Comparison of ENCODE assay signal across 23 cellular contexts in the genomic region with DNA sequence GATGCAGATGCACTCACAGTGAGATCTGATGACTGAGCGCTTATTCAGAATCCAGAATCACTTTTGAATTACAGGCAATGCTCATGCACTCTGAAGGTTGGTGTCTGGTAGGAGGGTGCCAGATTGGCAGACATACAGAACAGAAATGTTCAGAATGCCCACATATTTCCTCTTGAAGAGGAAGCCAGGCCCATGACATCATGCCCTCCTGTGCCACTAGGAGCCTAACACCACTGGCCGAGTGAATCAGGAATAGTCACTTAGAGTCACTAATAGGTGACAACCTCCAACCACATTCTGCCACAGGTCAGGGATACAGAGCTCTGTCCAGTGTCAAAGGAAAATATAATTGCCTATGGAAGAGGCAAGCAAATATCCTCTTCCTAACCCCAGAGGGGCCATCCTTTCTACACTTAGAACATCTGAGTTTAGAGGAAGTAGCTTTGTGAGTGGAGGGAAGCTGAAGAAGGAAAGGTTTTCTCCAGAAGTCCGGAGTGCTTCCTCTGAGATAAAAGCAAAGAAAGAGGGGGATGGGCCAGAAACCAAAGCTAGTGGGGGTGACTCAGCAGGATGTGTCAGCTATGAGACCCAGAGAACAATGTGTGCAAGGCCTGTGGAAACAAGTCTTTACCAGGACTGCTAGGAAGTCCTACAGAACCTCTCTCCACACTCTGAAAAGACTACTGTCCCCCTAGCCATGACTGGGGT.
DNase-seq lines count a peak whose midpoint lies in the region; ATAC-seq, FAIRE-seq and TF ChIP-seq lines count a peak whose summit lies in the region.
"Had no signal": no experiment of that assay in that cellular context is flagged by ENCODE, and none has a peak within 500 bp of the region (broad histone marks: within the 10 kb centered on the region; RNA-seq: fewer than 3 reads in every experiment).

No MANE protein-coding gene starts in this region.

- WGBS in K562 (ENCODE audit: insufficient coverage, low coverage, missing lambda C conversion rate): 1% methylated on average over 3 of the region's 3 CpGs

- TF ChIP-seq POLR2A in HCT116 (IDR thresholded peaks at IDR 0.05; ENCODE audit: borderline replicate concordance, extremely low read depth, insufficient read depth, insufficient read length): no peak
- TF ChIP-seq POLR2A in K562 (conservative IDR thresholded peaks at IDR 0.05): no peak

- H3K27me3 Mint-ChIP-seq in glutamatergic neuron (ENCODE audit: unreplicated experiment): no peaks in the 10 kb centered on the region

- DNase-seq in A172 (ENCODE audit: low spot score): peak; percentile 46
- DNase-seq in HCT116 (ENCODE audit: low read depth, low spot score): no peak
- peak in 1 of 4 experiments; percentile 5 for DNase-seq in K562 (ENCODE audit: extremely low read depth in 1 of 4, low spot score in 3 of 4)
- peak; percentile 1 for DNase-seq in foreskin melanocyte
- no peak for DNase-seq in glutamatergic neuron
- no peak for DNase-seq in activated CD4-positive, CD25-positive, alpha-beta regulatory T cell treated with anti-CD3 and anti-CD28 coated beads, Interleukin-2, amount 50 U/mL, for 72 hours
- DNase-seq in stimulated activated CD4-positive, alpha-beta T cell treated with anti-CD3 and anti-CD28 coated beads, Interleukin-4, amount 100 ng/mL, for 1 hour: no peak
- DNase-seq: activated CD4-positive, alpha-beta memory T cell treated with anti-CD3 and anti-CD28 coated beads for 36 hours; activated naive CD4-positive, alpha-beta T cell treated with Interleukin-2 at 50 U/mL for 16 hours; aorta; CD4-positive, alpha-beta memory T cell; KBM-7; mucosa of descending colon; NCI-H1092 treated with DMSO at 0.1 percent for 48 hours; NCI-H524; SIG-M5; stimulated activated CD4-positive, alpha-beta T cell treated with anti-CD3 and anti-CD28 coated beads, Interleukin-12 subunit alpha, Interleukin-12 subunit beta, amount 100 ng/mL, for 4 hours; T-helper 1 cell had no signal

- H3K9me2 ChIP-seq in HCT116 (ENCODE audit: insufficient read depth): no peaks in the 10 kb centered on the region

- H3K27ac Mint-ChIP-seq in glutamatergic neuron (ENCODE audit: unreplicated experiment): no peak overlapping the region
- H3K27ac Mint-ChIP-seq: activated CD4-positive, alpha-beta memory T cell treated with anti-CD3 and anti-CD28 coated beads for 36 hours; CD4-positive, alpha-beta memory T cell; neural progenitor cell had no signal

- CTCF ChIA-PET in HCT116 (lab: Charles Lee) (no interaction called here), K562 (lab: Yijun Ruan, JAX; ENCODE audit: low intra/inter-chr PET ratio) (no interaction called here)

- intact Hi-C loops in HCT116 (cut with micrococcal nuclease) (no loop called here), K562 (cut with micrococcal nuclease) (no loop called here)

- H3K4me1 Mint-ChIP-seq in glutamatergic neuron (ENCODE audit: low read depth, unreplicated experiment): peaks cover 3% of the 10 kb centered on the region
- H3K4me1 Mint-ChIP-seq: CD4-positive, alpha-beta memory T cell had no signal

- H3K4me2 ChIP-seq in HCT116 (ENCODE audit: low read length) (peak overlapping the region; percentile 20; the same call in 1 of the 2 replicates), K562 (ENCODE audit: insufficient read depth, low read length) (no peak overlapping the region)
- H3K4me2 ChIP-seq: neural progenitor cell had no signal

- H3K36me3 ChIP-seq in HCT116 (ENCODE audit: control insufficient read depth in 1 of 2, insufficient read depth in 2 of 2, low read length in 2 of 2) (no peaks in the 10 kb centered on the region), K562 (ENCODE audit: control insufficient read depth, insufficient read depth, low read length) (no peaks in the 10 kb centered on the region)
- H3K36me3 ChIP-seq: gastroesophageal sphincter, neural progenitor cell had no signal

- H3K4me3 ChIP-seq in HCT116 (replicated peaks in 1 of 2; ENCODE audit: low read depth in 1 of 2, low read length in 2 of 2) (no peak overlapping the region), K562 (no peak overlapping the region)
- H3K4me3 ChIP-seq: gastroesophageal sphincter, mucosa of descending colon, neural progenitor cell had no signal

- in situ Hi-C loops in K562 (cut with MboI): no loop called here

- H3K27ac ChIP-seq in HCT116 (ENCODE audit: low read depth, low read length) (no peak overlapping the region), K562 (ENCODE audit: extremely low read depth, low read depth, low read length) (no peak overlapping the region)
- H3K27ac ChIP-seq: gastroesophageal sphincter, neural progenitor cell had no signal

- H2AFZ ChIP-seq in HCT116 (ENCODE audit: low read depth, low read length, poor library complexity, severe bottlenecking) (no peak overlapping the region), K562 (ENCODE audit: low read depth, low read length) (no peak overlapping the region)
- H2AFZ ChIP-seq: neural progenitor cell had no signal

- H4K20me1 ChIP-seq in HCT116 (ENCODE audit: insufficient read depth) (no peaks in the 10 kb centered on the region), K562 (replicated peaks; ENCODE audit: control insufficient read depth, insufficient read depth, low read length) (no peaks in the 10 kb centered on the region)

- H3K9me3 Mint-ChIP-seq in glutamatergic neuron (ENCODE audit: unreplicated experiment): peaks cover 3% of the 10 kb centered on the region

- TF ChIP-seq EP300 in K562 (IDR thresholded peaks at IDR 0.05; ENCODE audit: low read length): no peak

- TF ChIP-seq CTCF in HCT116 (IDR thresholded peaks at IDR 0.05 in 2 of 3, conservative IDR thresholded peaks at IDR 0.05 in 1 of 3; ENCODE audit: borderline replicate concordance in 1 of 3, insufficient read depth in 1 of 3, low read depth in 2 of 3, low read length in 2 of 3) (no peak), K562 (IDR thresholded peaks at IDR 0.05 in 2 of 3, conservative IDR thresholded peaks at IDR 0.05 in 1 of 3; ENCODE audit: insufficient read depth in 2 of 3, low read depth in 1 of 3, low read length in 3 of 3) (no peak), glutamatergic neuron (IDR thresholded peaks at IDR 0.05; ENCODE audit: partially characterized antibody, unreplicated experiment) (no peak)

- H3K9ac ChIP-seq in HCT116 (ENCODE audit: low read length) (no peak overlapping the region), K562 (ENCODE audit: insufficient read depth in 1 of 2, low read depth in 2 of 2, low read length in 2 of 2) (no peak overlapping the region)
- H3K9ac ChIP-seq: neural progenitor cell had no signal

- no peak overlapping the region for H3K4me3 Mint-ChIP-seq in glutamatergic neuron (ENCODE audit: unreplicated experiment)
- H3K4me3 Mint-ChIP-seq: activated CD4-positive, alpha-beta memory T cell treated with anti-CD3 and anti-CD28 coated beads for 36 hours; CD4-positive, alpha-beta memory T cell; neural progenitor cell had no signal

- ATAC-seq in HCT116 (peak; percentile 55), K562 (no peak), GM18502 (IDR thresholded peaks at IDR 0.05; ENCODE audit: poor library complexity, unreplicated experiment) (no peak)
- ATAC-seq: gastroesophageal sphincter, mucosa of descending colon had no signal

- H3K9me1 ChIP-seq in K562 (ENCODE audit: control insufficient read depth, insufficient read depth, low read length): no peaks in the 10 kb centered on the region

- BruUV-seq in HCT116 (replicated peaks; lab: Mats Ljungman, UMichigan) (no TSS peak), K562 (replicated peaks; lab: Mats Ljungman, UMichigan) (no TSS peak)

- no peaks in the 10 kb centered on the region for H3K79me2 ChIP-seq in HCT116 (ENCODE audit: insufficient read depth, low read length)
- no peaks in the 10 kb centered on the region for H3K79me2 ChIP-seq in K562 (ENCODE audit: control insufficient read depth, insufficient read depth, low read length)

- POLR2A ChIA-PET in HCT116 (lab: Charles Lee) (no interaction called here), K562 (lab: Yijun Ruan, JAX) (no interaction called here)

- 0 out of 4 replicates have a peak, but pooled peaks cover 0 to 4% of the 10 kb centered on the region in 2 experiments for H3K9me3 ChIP-seq in HCT116 (ENCODE audit: control insufficient read depth in 1 of 2, insufficient read depth in 1 of 2, low read depth in 1 of 2, low read length in 2 of 2)
- H3K9me3 ChIP-seq in K562 (replicated peaks; ENCODE audit: control insufficient read depth, insufficient read depth, low read depth, low read length): peaks cover 5% of the 10 kb centered on the region
- H3K9me3 ChIP-seq: mucosa of descending colon had no signal

- peaks cover 4% of the 10 kb centered on the region; the same call in 1 of the 2 replicates for H3K27me3 ChIP-seq in HCT116 (ENCODE audit: insufficient read depth, low read length)
- no peaks in the 10 kb centered on the region for H3K27me3 ChIP-seq in K562 (ENCODE audit: control insufficient read depth in 2 of 2, insufficient read depth in 2 of 2, low read length in 2 of 2)
- H3K27me3 ChIP-seq: gastroesophageal sphincter, neural progenitor cell had no signal

- H3K4me1 ChIP-seq in HCT116 (ENCODE audit: control insufficient read depth in 1 of 2, insufficient read depth in 2 of 2, low read length in 2 of 2) (peaks cover 0 to 7% of the 10 kb centered on the region in 2 experiments; a peak in 2 of 4 replicates), K562 (replicated peaks in 1 of 2; ENCODE audit: control insufficient read depth in 2 of 2, insufficient read depth in 2 of 2, low read length in 2 of 2) (no peaks in the 10 kb centered on the region)
- H3K4me1 ChIP-seq: gastroesophageal sphincter had no signal

- TF ChIP-seq RAD21 in HCT116 (IDR thresholded peaks at IDR 0.05; ENCODE audit: low read depth) (no peak), K562 (CRISPR knock-in tag; conservative IDR thresholded peaks at IDR 0.05 in 1 of 2, IDR thresholded peaks at IDR 0.05 in 1 of 2) (no peak)

- H3K36me3 Mint-ChIP-seq in glutamatergic neuron (ENCODE audit: unreplicated experiment): peaks cover 5% of the 10 kb centered on the region
- H3K36me3 Mint-ChIP-seq: activated CD4-positive, alpha-beta memory T cell treated with anti-CD3 and anti-CD28 coated beads for 36 hours; CD4-positive, alpha-beta memory T cell had no signal

- FAIRE-seq in K562 (lab: Jason Lieb, UNC): no peak
- FAIRE-seq: colon, GM18507 had no signal

- RAD21 ChIA-PET in HCT116 (lab: Charles Lee; ENCODE audit: low non-redundant PET in 1 of 2, low total read pairs in 2 of 2, uncharacterized antibody in 2 of 2, unreplicated experiment in 2 of 2): no interaction called here

TF ChIP-seq in HCT116, 20 proteins besides CTCF, POLR2A, EP300 and RAD21 (continues in another document):
- TF ChIP-seq YY1 (IDR thresholded peaks at IDR 0.05; ENCODE audit: extremely low read depth, insufficient replicate concordance, low read depth, low read length): no peak
- no peak for TF ChIP-seq SIN3A (IDR thresholded peaks at IDR 0.05; ENCODE audit: low read depth)
- TF ChIP-seq EZH2 (IDR thresholded peaks at IDR 0.05): no peak
- TF ChIP-seq EZH2phosphoT487 (IDR thresholded peaks at IDR 0.05; ENCODE audit: borderline replicate concordance): no peak

TF ChIP-seq in K562, 482 proteins besides CTCF, POLR2A, EP300 and RAD21 (continues in another document):
- TF ChIP-seq EP400 (IDR thresholded peaks at IDR 0.05): no peak

Comparison
In these comparisons a context has a peak if more than half of its experiments do, and no peak if none do; other contexts are left out.
1. DNase-seq: peak in A172 (single experiment) and foreskin melanocyte (single experiment); none in HCT116 (single experiment), glutamatergic neuron (single experiment), activated CD4-positive, CD25-positive, alpha-beta regulatory T cell treated with anti-CD3 and anti-CD28 coated beads, Interleukin-2, amount 50 U/mL, for 72 hours (single experiment) and stimulated activated CD4-positive, alpha-beta T cell treated with anti-CD3 and anti-CD28 coated beads, Interleukin-4, amount 100 ng/mL, for 1 hour (single experiment).